17 cellular contexts compared by ENCODE assay signal in genomic region chr20:23269954-23270353, GRCh38.
DNase-seq lines count a peak whose midpoint lies in the region; FAIRE-seq and TF ChIP-seq lines count a peak whose summit lies in the region.
"Had no signal": no experiment of that assay in that cellular context is flagged by ENCODE, and none has a peak within 500 bp of the region (broad histone marks: within the 10 kb centered on the region; RNA-seq: fewer than 3 reads in every experiment).

No MANE protein-coding gene starts in this region.

- no peak for FAIRE-seq in astrocyte (lab: Jason Lieb, UNC)
- FAIRE-seq: GM19239, urothelium cell line had no signal

- peaks cover 7% of the 10 kb centered on the region for H3K9me3 Mint-ChIP-seq in astrocyte (ENCODE audit: unreplicated experiment)
- H3K9me3 Mint-ChIP-seq: activated T-helper 2 cell treated with anti-CD3 and anti-CD28 coated beads, Interferon-gamma antibody, Interleukin-2, Interleukin-4, amounts not matched to agents 10 μg/mL and 5 μg/mL and 100 μg/mL, durations not matched to agents 14 hours and 24 hours and 36 hours had no signal

- H3K4me3 Mint-ChIP-seq in astrocyte (ENCODE audit: unreplicated experiment), result no peak overlapping the region
- H3K4me3 Mint-ChIP-seq: activated CD8-positive, alpha-beta T cell treated with anti-CD3 and anti-CD28 coated beads, Interleukin-2, amount 10 ng/mL, durations not matched to agents 7 days and 5 days; CD8-positive, alpha-beta T cell; effector memory CD8-positive, alpha-beta T cell had no signal

- H3K27ac Mint-ChIP-seq in astrocyte (ENCODE audit: unreplicated experiment), result peak overlapping the region; percentile 99
- H3K27ac Mint-ChIP-seq: activated CD8-positive, alpha-beta T cell treated with anti-CD3 and anti-CD28 coated beads, Interleukin-2, amount 10 ng/mL, durations not matched to agents 7 days and 5 days; activated T-helper 2 cell treated with anti-CD3 and anti-CD28 coated beads, Interferon-gamma antibody, Interleukin-2, Interleukin-4, amounts not matched to agents 10 μg/mL and 5 μg/mL and 100 μg/mL, durations not matched to agents 14 hours and 24 hours and 36 hours; CD8-positive, alpha-beta T cell; effector memory CD8-positive, alpha-beta T cell had no signal

- peaks cover 13% of the 10 kb centered on the region for H3K4me1 ChIP-seq in astrocyte (ENCODE audit: insufficient read depth, low read length)
- H3K4me1 ChIP-seq in osteoblast (ENCODE audit: insufficient read depth, low read length), result peaks cover 16% of the 10 kb centered on the region
- H3K4me1 ChIP-seq in uterus, result no peaks in the 10 kb centered on the region

- H2AFZ ChIP-seq in astrocyte (ENCODE audit: low read depth, low read length), result peak overlapping the region; percentile 22
- peak overlapping the region; percentile 13 for H2AFZ ChIP-seq in osteoblast (ENCODE audit: low read length)

- H3K4me1 Mint-ChIP-seq in astrocyte (ENCODE audit: low read depth, unreplicated experiment), result peaks cover 21% of the 10 kb centered on the region

- H3K36me3 ChIP-seq in astrocyte (ENCODE audit: insufficient read depth, low read length), result no peaks in the 10 kb centered on the region
- no peaks in the 10 kb centered on the region for H3K36me3 ChIP-seq in osteoblast (ENCODE audit: insufficient read depth, low read length)
- no peaks in the 10 kb centered on the region for H3K36me3 ChIP-seq in uterus

- H3K4me3 ChIP-seq in astrocyte (ENCODE audit: insufficient read depth, low read depth, low read length), result no peak overlapping the region
- no peak overlapping the region for H3K4me3 ChIP-seq in osteoblast (ENCODE audit: insufficient read depth, low read length)
- H3K4me3 ChIP-seq in uterus, result no peak overlapping the region
- H3K4me3 ChIP-seq: SK-N-MC had no signal

- intact Hi-C loops in uterus (cut with DNase I; ENCODE audit: low total_unique reads), result no loop called here
- intact Hi-C loops in head of caudate nucleus (cut with DNase I), result no loop called here

- TF ChIP-seq POLR2A in uterus (IDR thresholded peaks at IDR 0.05), result no peak

- H3K27ac ChIP-seq in astrocyte (ENCODE audit: low read depth, low read length) (peak overlapping the region; percentile 87), osteoblast (ENCODE audit: low read depth, low read length) (peak overlapping the region; percentile 72), uterus (peak overlapping the region; percentile 49 to 53)
- H3K27ac ChIP-seq: SK-N-MC had no signal

- peak overlapping the region; percentile 72 for H3K9ac ChIP-seq in astrocyte (ENCODE audit: low read length)

- H4K20me1 ChIP-seq in astrocyte (ENCODE audit: insufficient read depth, low read length) (no peaks in the 10 kb centered on the region), osteoblast (ENCODE audit: insufficient read depth, low read length) (no peaks in the 10 kb centered on the region)

- H3K79me2 ChIP-seq in astrocyte (ENCODE audit: insufficient read depth, low read length) (no peaks in the 10 kb centered on the region), osteoblast (ENCODE audit: insufficient read depth, low read length) (no peaks in the 10 kb centered on the region)

- H3K27me3 ChIP-seq in astrocyte (ENCODE audit: insufficient read depth, low read length) (no peaks in the 10 kb centered on the region), osteoblast (ENCODE audit: insufficient read depth, low read length) (no peaks in the 10 kb centered on the region), uterus (no peaks in the 10 kb centered on the region)

- no peak for DNase-seq in astrocyte (ENCODE audit: low read depth)
- peak; percentile 39 for DNase-seq in glomerular endothelial cell (ENCODE audit: extremely low read depth, low read depth, low spot score)
- DNase-seq in osteoblast (ENCODE audit: insufficient read length, low spot score, missing footprints), result no peak
- DNase-seq in uterus, result no peak
- no peak for DNase-seq in head of caudate nucleus
- DNase-seq in activated effector memory CD4-positive, alpha-beta T cell treated with anti-CD3 and anti-CD28 coated beads, Interleukin-2, amount 50 U/mL, for 16 hours, result no peak
- no peak for DNase-seq in CD1c-positive myeloid dendritic cell (ENCODE audit: extremely low spot score)
- DNase-seq: activated CD8-positive, alpha-beta T cell treated with anti-CD3 and anti-CD28 coated beads, Interleukin-2, amount 10 ng/mL, durations not matched to agents 7 days and 5 days; CD8-positive, alpha-beta T cell; effector memory CD8-positive, alpha-beta T cell; mammary epithelial cell; NCI-H1105; nucleus accumbens had no signal

- H3K4me2 ChIP-seq in astrocyte (ENCODE audit: low read length) (peak overlapping the region; percentile 60), osteoblast (ENCODE audit: insufficient read depth, low read length) (peak overlapping the region; percentile 20)

- TF ChIP-seq CTCF in astrocyte (IDR thresholded peaks at IDR 0.05; ENCODE audit: insufficient read depth, low read depth, low read length), result no peak
- no peak for TF ChIP-seq CTCF in osteoblast (IDR thresholded peaks at IDR 0.05; ENCODE audit: extremely low read depth, low read depth, low read length)
- no peak for TF ChIP-seq CTCF in uterus (IDR thresholded peaks at IDR 0.05)

- H3K36me3 Mint-ChIP-seq in astrocyte (ENCODE audit: low read depth, unreplicated experiment), result no peaks in the 10 kb centered on the region
- H3K36me3 Mint-ChIP-seq: CD8-positive, alpha-beta T cell had no signal

- H3K9me3 ChIP-seq in astrocyte (ENCODE audit: insufficient read depth, low read depth, low read length), result no peaks in the 10 kb centered on the region
- no peaks in the 10 kb centered on the region for H3K9me3 ChIP-seq in osteoblast (ENCODE audit: low read depth, low read length)
- no peaks in the 10 kb centered on the region for H3K9me3 ChIP-seq in uterus

- no peaks in the 10 kb centered on the region for H3K27me3 Mint-ChIP-seq in astrocyte (ENCODE audit: low read depth, unreplicated experiment)
